In genomic region chr18:8868779-8869415, GRCh38 we compare ENCODE assay signal across 17 cellular contexts.
"Had no signal": no experiment of that assay in that cellular context is flagged by ENCODE, and none has a peak within 500 bp of the region (broad histone marks: within the 10 kb centered on the region; RNA-seq: fewer than 3 reads in every experiment).

No MANE protein-coding gene starts in this region.

- H3K9me3 ChIP-seq: esophagus squamous epithelium, gastroesophageal sphincter, lower lobe of right lung, ovary, right atrium auricular region had no signal

- ATAC-seq: gastroesophageal sphincter, left lobe of liver, lower lobe of right lung had no signal

- H3K27ac ChIP-seq: esophagus squamous epithelium, gastroesophageal sphincter, lower lobe of right lung, neural progenitor cell, ovary, right atrium auricular region had no signal

- H3K27me3 ChIP-seq: esophagus squamous epithelium, gastroesophageal sphincter, neural progenitor cell, ovary, right atrium auricular region had no signal

- H2AFZ ChIP-seq: neural progenitor cell had no signal

- H3K9ac ChIP-seq: neural progenitor cell had no signal

- H3K4me1 ChIP-seq: gastroesophageal sphincter, lower lobe of right lung, right atrium auricular region had no signal

- H3K4me3 ChIP-seq: esophagus squamous epithelium, gastroesophageal sphincter, lower lobe of right lung, neural progenitor cell, ovary, right atrium auricular region, smooth muscle cell had no signal

- H3K36me3 ChIP-seq: esophagus squamous epithelium, gastroesophageal sphincter, lower lobe of right lung, neural progenitor cell, ovary, right atrium auricular region had no signal

- DNase-seq: dermis blood vessel endothelial cell; esophagus squamous epithelium; foreskin fibroblast; glutamatergic neuron; islet precursor cell; lower lobe of right lung; midbrain; nucleus accumbens; ovary; stimulated activated CD4-positive, alpha-beta T cell treated with anti-CD3 and anti-CD28 coated beads, Interleukin-2, amount 100 ng/mL, for 48 hours; stimulated activated naive CD4-positive, alpha-beta T cell treated with Interleukin-2 at 50 U/mL for 16 hours; trophoblast cell had no signal

- H3K4me2 ChIP-seq: neural progenitor cell, smooth muscle cell had no signal
